30 cellular contexts compared by ENCODE assay signal in genomic region chr10:78134919-78135318, GRCh38.
DNase-seq lines count a peak whose midpoint lies in the region; ATAC-seq and TF ChIP-seq lines count a peak whose summit lies in the region.
"Had no signal": no experiment of that assay in that cellular context is flagged by ENCODE, and none has a peak within 500 bp of the region (broad histone marks: within the 10 kb centered on the region; RNA-seq: fewer than 3 reads in every experiment).

No MANE protein-coding gene starts in this region.

- H3K27me3 Mint-ChIP-seq in Caco-2 (ENCODE audit: insufficient read depth, unreplicated experiment): peaks cover 9% of the 10 kb centered on the region
- H3K27me3 Mint-ChIP-seq: activated CD4-positive, alpha-beta memory T cell treated with anti-CD3 and anti-CD28 coated beads, Interleukin-2, amount 10 ng/mL, durations not matched to agents 7 days and 5 days had no signal

- H3K27ac Mint-ChIP-seq in Caco-2 (ENCODE audit: unreplicated experiment): no peak overlapping the region
- H3K27ac Mint-ChIP-seq: activated CD4-positive, alpha-beta memory T cell treated with anti-CD3 and anti-CD28 coated beads, Interleukin-2, amount 10 ng/mL, durations not matched to agents 7 days and 5 days; activated naive CD8-positive, alpha-beta T cell; natural killer cell treated with Interleukin-12 subunit alpha and Interleukin-12 subunit beta and Interleukin-15 and Interleukin-18, amount 100 ng/mL, for 72 hours; stimulated activated naive CD8-positive, alpha-beta T cell treated with anti-CD3 and anti-CD28 coated beads, Interleukin-15, amount 100 ng/mL, for 72 hours had no signal

- no peaks in the 10 kb centered on the region for H3K36me3 ChIP-seq in Caco-2 (ENCODE audit: control insufficient read depth, insufficient read depth, low read length)
- H3K36me3 ChIP-seq: BLaER1 treated with 17β-estradiol and CSF1 and Interleukin-3, amounts not matched to agents 10 nM and 100 nM; Peyer's patch; tibial artery had no signal

- H3K4me1 Mint-ChIP-seq in Caco-2 (ENCODE audit: low read depth, unreplicated experiment): peaks cover 9% of the 10 kb centered on the region
- H3K4me1 Mint-ChIP-seq: activated CD4-positive, alpha-beta memory T cell treated with anti-CD3 and anti-CD28 coated beads, Interleukin-2, amount 10 ng/mL, durations not matched to agents 7 days and 5 days; stimulated activated naive CD8-positive, alpha-beta T cell treated with anti-CD3 and anti-CD28 coated beads, Interleukin-15, amount 100 ng/mL, for 72 hours had no signal

- intact Hi-C loops in Caco-2 (cut with micrococcal nuclease; ENCODE audit: unreplicated experiment): no loop called here

- peak; percentile 53 to 61 for DNase-seq in Caco-2
- peak; percentile 33 for DNase-seq in HuH-7.5 (ENCODE audit: low spot score)
- DNase-seq in RPMI8226: peak; percentile 3
- peak; percentile 45 for DNase-seq in iPS-NIHi7 (ENCODE audit: extremely low spot score)
- no peak for DNase-seq in activated CD4-positive, alpha-beta T cell treated with anti-CD3 and anti-CD28 coated beads for 1 hour
- DNase-seq in NCI-H2029 treated with DMSO at 0.1 percent for 48 hours (lab: John Stamatoyannopoulos, UW): no peak
- DNase-seq: activated CD4-positive, alpha-beta memory T cell treated with anti-CD3 and anti-CD28 coated beads, Interleukin-2, amount 10 ng/mL, durations not matched to agents 7 days and 5 days; activated effector memory CD4-positive, alpha-beta T cell treated with Interleukin-2 at 50 U/mL for 16 hours; anterior cingulate cortex; COR-L47; DMS79 treated with DMSO at 0.1 percent for 48 hours; GOT3; kidney glomerular epithelial cell; mucosa of descending colon; NCI-H1417; NCI-H2081 treated with DMSO at 0.1 percent for 48 hours; NCI-H446 treated with DMSO at 0.1 percent for 48 hours; Peyer's patch; retina; stimulated activated CD4-positive, alpha-beta T cell treated with anti-CD3 and anti-CD28 coated beads, Interleukin-1b, Interleukin-23, amount 100 ng/mL, for 48 hours; stimulated activated CD8-positive, alpha-beta memory T cell treated with anti-CD3 and anti-CD28 coated beads, Interleukin-4, amount 100 ng/mL, for 48 hours; stimulated activated naive CD8-positive, alpha-beta T cell treated with anti-CD3 and anti-CD28 coated beads, Interleukin-15, amount 100 ng/mL, for 72 hours; tibial artery had no signal

- peaks cover 5% of the 10 kb centered on the region; the same call in 1 of the 2 replicates for H3K4me1 ChIP-seq in Caco-2
- H3K4me1 ChIP-seq: Peyer's patch had no signal

- peak overlapping the region; percentile 73 for H3K4me3 Mint-ChIP-seq in Caco-2 (ENCODE audit: unreplicated experiment)
- H3K4me3 Mint-ChIP-seq: activated CD4-positive, alpha-beta memory T cell treated with anti-CD3 and anti-CD28 coated beads, Interleukin-2, amount 10 ng/mL, durations not matched to agents 7 days and 5 days; activated naive CD8-positive, alpha-beta T cell; natural killer cell treated with Interleukin-12 subunit alpha and Interleukin-12 subunit beta and Interleukin-15 and Interleukin-18, amount 100 ng/mL, for 72 hours; stimulated activated naive CD8-positive, alpha-beta T cell treated with anti-CD3 and anti-CD28 coated beads, Interleukin-15, amount 100 ng/mL, for 72 hours had no signal

- no peaks in the 10 kb centered on the region for H3K9me3 Mint-ChIP-seq in Caco-2 (ENCODE audit: unreplicated experiment)
- H3K9me3 Mint-ChIP-seq: activated CD4-positive, alpha-beta memory T cell treated with anti-CD3 and anti-CD28 coated beads, Interleukin-2, amount 10 ng/mL, durations not matched to agents 7 days and 5 days; natural killer cell treated with Interleukin-12 subunit alpha and Interleukin-12 subunit beta and Interleukin-15 and Interleukin-18, amount 100 ng/mL, for 72 hours; stimulated activated naive CD8-positive, alpha-beta T cell treated with anti-CD3 and anti-CD28 coated beads, Interleukin-15, amount 100 ng/mL, for 72 hours had no signal

- no peaks in the 10 kb centered on the region for H3K27me3 ChIP-seq in Caco-2 (replicated peaks; ENCODE audit: control insufficient read depth, insufficient read depth, low read length)
- H3K27me3 ChIP-seq: BLaER1 treated with 17β-estradiol and CSF1 and Interleukin-3, amounts not matched to agents 10 nM and 100 nM; Peyer's patch had no signal

- CTCF ChIA-PET in Caco-2 (lab: Charles Lee): interaction anchor here (0.6 kb wide), 1 partner anchor 89 kb away, joined by 3 read pairs; no protein-coding TSS in a partner anchor

- H3K4me3 ChIP-seq in Caco-2 (ENCODE audit: low read depth, low read length): peak overlapping the region; percentile 33
- H3K4me3 ChIP-seq: BLaER1 treated with 17β-estradiol and CSF1 and Interleukin-3, amounts not matched to agents 10 nM and 100 nM; lung; mucosa of descending colon; Peyer's patch; smooth muscle cell; tibial artery had no signal

- BruUV-seq in Caco-2 (replicated peaks; lab: Mats Ljungman, UMichigan): no TSS peak

- H3K9me3 ChIP-seq in Caco-2: no peaks in the 10 kb centered on the region; the same call in 1 of the 2 replicates
- H3K9me3 ChIP-seq: BLaER1 treated with 17β-estradiol and CSF1 and Interleukin-3, amounts not matched to agents 10 nM and 100 nM; mucosa of descending colon; Peyer's patch; tibial artery had no signal

- no peaks in the 10 kb centered on the region for H3K36me3 Mint-ChIP-seq in Caco-2 (ENCODE audit: insufficient read depth, unreplicated experiment)
- H3K36me3 Mint-ChIP-seq: activated naive CD8-positive, alpha-beta T cell; natural killer cell treated with Interleukin-12 subunit alpha and Interleukin-12 subunit beta and Interleukin-15 and Interleukin-18, amount 100 ng/mL, for 72 hours had no signal

- POLR2A ChIA-PET in Caco-2 (lab: Charles Lee): interaction anchor here (0.6 kb wide), 1 partner anchor 28 kb away, joined by 4 read pairs; no protein-coding TSS in a partner anchor

- ATAC-seq in GM19452 (IDR thresholded peaks at IDR 0.05; ENCODE audit: unreplicated experiment) (no peak), GM19351 (IDR thresholded peaks at IDR 0.05; ENCODE audit: unreplicated experiment) (no peak)
- ATAC-seq: mucosa of descending colon; natural killer cell treated with Interleukin-12 subunit alpha and Interleukin-12 subunit beta and Interleukin-15 and Interleukin-18, amount 100 ng/mL, for 72 hours; stimulated activated naive CD8-positive, alpha-beta T cell treated with anti-CD3 and anti-CD28 coated beads, Interleukin-15, amount 100 ng/mL, for 72 hours had no signal

- no peak for TF ChIP-seq CTCF in Caco-2 (IDR thresholded peaks at IDR 0.05; ENCODE audit: insufficient read depth in 1 of 2, low read depth in 1 of 2, low read length in 1 of 2, severe bottlenecking in 1 of 2, unreplicated experiment in 1 of 2)

Comparison
In these comparisons a context has a peak if more than half of its experiments do, and no peak if none do; other contexts are left out.
1. DNase-seq: peak in Caco-2 (2 of 2), HuH-7.5 (single experiment), RPMI8226 (single experiment) and iPS-NIHi7 (single experiment); none in activated CD4-positive, alpha-beta T cell treated with anti-CD3 and anti-CD28 coated beads for 1 hour (single experiment) and NCI-H2029 treated with DMSO at 0.1 percent for 48 hours (single experiment).